Comparison of ENCODE assay signal across 25 cellular contexts in genomic region chr11:132980721-132981120, GRCh38.
DNase-seq lines count a peak whose midpoint lies in the region; ATAC-seq lines count a peak whose summit lies in the region.
"Had no signal": no experiment of that assay in that cellular context is flagged by ENCODE, and none has a peak within 500 bp of the region (broad histone marks: within the 10 kb centered on the region; RNA-seq: fewer than 3 reads in every experiment).

No MANE protein-coding gene starts in this region.

- ATAC-seq in esophagus mucosa (peak; percentile 41), GM21447 (IDR thresholded peaks at IDR 0.05; ENCODE audit: unreplicated experiment) (no peak), GM18498 (IDR thresholded peaks at IDR 0.05; ENCODE audit: unreplicated experiment) (no peak)
- ATAC-seq: Right ventricle myocardium inferior, SK-N-SH treated with all-trans-retinoic acid at 6 μM for 48 hours had no signal

- peak; percentile 33 for DNase-seq in COLO668 (lab: John Stamatoyannopoulos, UW; ENCODE audit: unreplicated experiment)
- peak; percentile 65 for DNase-seq in DMS153 treated with DMSO at 0.1 percent for 48 hours (lab: John Stamatoyannopoulos, UW; ENCODE audit: unreplicated experiment)
- DNase-seq in NCI-H510A treated with DMSO at 0.1 percent for 48 hours (lab: John Stamatoyannopoulos, UW): peak; percentile 92
- DNase-seq in epidermal melanocyte (ENCODE audit: insufficient read length, low spot score): no peak
- DNase-seq: CD4-positive, CD25-positive, alpha-beta regulatory T cell; DMS79; EL; GDM1; HCEC 1CT; IMR-90; KG1; MG63; NCI-H1048; NCI-H1436; NCI-H187; NCI-H2081 treated with DMSO at 0.1 percent for 48 hours; NCI-H82; NK-92 treated with Interleukin-12 subunit alpha and Interleukin-12 subunit beta, amount 100 ng/mL, for 24 hours; PC-9; SJCRH30 had no signal
